8 cellular contexts compared by ENCODE assay signal in the genomic region with DNA sequence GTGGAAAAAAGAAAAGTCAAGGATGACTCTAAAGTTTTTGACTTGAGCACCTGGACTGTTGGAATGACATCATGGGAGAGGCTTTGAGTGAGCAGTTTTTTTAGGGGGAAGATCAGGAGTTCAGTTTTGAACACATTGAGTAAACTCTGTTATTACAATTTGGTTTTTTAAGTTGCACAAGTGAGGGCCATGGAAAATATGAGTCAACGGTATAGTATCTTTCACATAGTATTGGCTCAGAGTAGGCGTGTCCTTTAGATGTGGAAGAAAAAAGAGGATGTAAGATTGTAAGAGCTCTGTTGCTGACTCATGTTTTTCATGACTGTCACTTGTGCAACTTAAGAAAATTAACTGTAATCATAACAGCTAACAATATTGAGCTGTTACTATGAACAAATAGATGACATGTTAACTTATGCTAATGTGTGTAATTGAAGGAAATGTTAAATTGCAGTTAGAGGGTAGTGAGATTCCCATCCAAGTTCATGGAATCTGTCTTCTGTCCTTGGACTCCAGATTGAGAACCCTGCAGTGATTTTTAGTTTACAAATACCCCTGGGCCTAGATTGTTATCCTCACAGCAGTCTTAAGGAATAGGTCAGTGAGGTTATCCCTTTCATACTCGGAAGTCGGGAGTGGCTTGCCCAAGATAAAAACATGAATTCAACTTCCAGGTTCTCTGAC. TPM values are rescaled to one million over a fixed set of nuclear protein-coding genes. Genes with fewer than 3 reads are reported as not detected.
A peak's percentile ranks its signal among the peaks of the same experiment; 100 is the strongest.
DNase-seq lines count a peak whose midpoint lies in the region; ATAC-seq and TF ChIP-seq lines count a peak whose summit lies in the region.

No MANE protein-coding gene starts in this region.

- peak overlapping the region; percentile 69 for H3K27ac Mint-ChIP-seq in CD4-positive, alpha-beta T cell

- H3K4me1 ChIP-seq in HAP-1: no peaks in the 10 kb centered on the region; the same call in 1 of the 2 replicates

- H3K4me3 Mint-ChIP-seq in CD4-positive, alpha-beta T cell: peak overlapping the region; percentile 31

- H3K27ac ChIP-seq in CD4-positive, alpha-beta T cell (ENCODE audit: low read depth, low read length): no peak overlapping the region
- H3K27ac ChIP-seq in RWPE1: no peak overlapping the region

- no peaks in the 10 kb centered on the region for H3K9me3 Mint-ChIP-seq in CD4-positive, alpha-beta T cell

- H3K4me3 ChIP-seq in HAP-1: no peak overlapping the region

- peaks cover 53% of the 10 kb centered on the region for H3K4me1 Mint-ChIP-seq in CD4-positive, alpha-beta T cell (ENCODE audit: low read depth)

- H3K27me3 ChIP-seq in CD4-positive, alpha-beta T cell (ENCODE audit: control insufficient read depth, insufficient read depth, low read length): no peaks in the 10 kb centered on the region
- no peaks in the 10 kb centered on the region for H3K27me3 ChIP-seq in HAP-1 (ENCODE audit: low read depth)

- no peaks in the 10 kb centered on the region for H3K36me3 Mint-ChIP-seq in CD4-positive, alpha-beta T cell (ENCODE audit: low read depth)

- intact Hi-C loops in CD4-positive, alpha-beta T cell (cut with DNase I, micrococcal nuclease): loop anchor here in 1 of 2 experiments (5.0 kb wide), 1 partner anchor 39 kb away; no protein-coding TSS in a partner anchor

- no peaks in the 10 kb centered on the region for H3K9me3 ChIP-seq in CD4-positive, alpha-beta T cell (ENCODE audit: control insufficient read depth, low read length)
- no peaks in the 10 kb centered on the region for H3K9me3 ChIP-seq in HAP-1

- no peak for TF ChIP-seq CTCF in CD4-positive, alpha-beta T cell (IDR thresholded peaks at IDR 0.05)
- no peak for TF ChIP-seq CTCF in RWPE1 (conservative IDR thresholded peaks at IDR 0.05; ENCODE audit: low read depth)

- TF ChIP-seq POLR2A in erythroblast (IDR thresholded peaks at IDR 0.05; ENCODE audit: low read length): no peak

- in situ Hi-C loops in HAP-1 (cut with MboI; ENCODE audit: low sequenced_read_pairs): no loop called here

- no peak for DNase-seq in CD4-positive, alpha-beta T cell
- DNase-seq in RWPE1 (ENCODE audit: low spot score) (peak; percentile 91), erythroblast (lab: John Stamatoyannopoulos, UW) (peak; percentile 88 to 94), pulmonary artery endothelial cell (ENCODE audit: low read depth, low spot score) (peak; percentile 52), HAP-1 (ENCODE audit: low spot score in 2 of 2) (no peak), HuH-7.5 (ENCODE audit: low spot score) (no peak)

- no peaks in the 10 kb centered on the region for H3K36me3 ChIP-seq in HAP-1 (replicated peaks)

- peak; percentile 81 for ATAC-seq in CD4-positive, alpha-beta T cell (ENCODE audit: poor library complexity)
- ATAC-seq in GM19035 (IDR thresholded peaks at IDR 0.05; ENCODE audit: unreplicated experiment) (peak; percentile 95), HG03103 (IDR thresholded peaks at IDR 0.05; ENCODE audit: low read depth, unreplicated experiment) (peak; percentile 87)

- no peaks in the 10 kb centered on the region for H3K27me3 Mint-ChIP-seq in CD4-positive, alpha-beta T cell

- POLR2A ChIA-PET in CD4-positive, alpha-beta T cell (lab: Charles Lee): interaction anchor here (0.9 kb wide), 1 partner anchor 48 kb away, joined by 3 read pairs; a partner anchor contains a TSS
- POLR2A ChIA-PET in RWPE1 (lab: Yijun Ruan, JAX; ENCODE audit: low non-redundant PET): interaction anchor here (0.9 kb wide), 1 partner anchor 47 kb away, joined by 4 read pairs; no protein-coding TSS in a partner anchor

- CTCF ChIA-PET in CD4-positive, alpha-beta T cell (lab: Charles Lee): interaction anchor here (0.6 kb wide), 1 partner anchor 1724 kb away, joined by 3 read pairs; no protein-coding TSS in a partner anchor
- CTCF ChIA-PET in RWPE1 (lab: Yijun Ruan, JAX): no interaction called here

RNA-seq across cellular contexts. Expression of a gene that starts 48.1 kb away (rescaled TPM):
- total RNA-seq in CD4-positive, alpha-beta T cell: 100 to 1,000 TPM in 1 of 2 experiments, 10 to 100 TPM in 1; 98.2 to 100 TPM
- total RNA-seq in pulmonary artery endothelial cell: 28.4 and 30.1 TPM in 2 replicates

Comparison
In these comparisons a context has a peak if more than half of its experiments do, and no peak if none do; other contexts are left out.
1. DNase-seq: peak in RWPE1 (single experiment), erythroblast (2 of 2) and pulmonary artery endothelial cell (single experiment); none in CD4-positive, alpha-beta T cell (0 of 10), HAP-1 (0 of 2) and HuH-7.5 (single experiment).
2. Peak in every context shown above with its lines, with median percentiles within 50 percentile points of each other: ATAC-seq.